29 cellular contexts compared by ENCODE assay signal in the genomic region with DNA sequence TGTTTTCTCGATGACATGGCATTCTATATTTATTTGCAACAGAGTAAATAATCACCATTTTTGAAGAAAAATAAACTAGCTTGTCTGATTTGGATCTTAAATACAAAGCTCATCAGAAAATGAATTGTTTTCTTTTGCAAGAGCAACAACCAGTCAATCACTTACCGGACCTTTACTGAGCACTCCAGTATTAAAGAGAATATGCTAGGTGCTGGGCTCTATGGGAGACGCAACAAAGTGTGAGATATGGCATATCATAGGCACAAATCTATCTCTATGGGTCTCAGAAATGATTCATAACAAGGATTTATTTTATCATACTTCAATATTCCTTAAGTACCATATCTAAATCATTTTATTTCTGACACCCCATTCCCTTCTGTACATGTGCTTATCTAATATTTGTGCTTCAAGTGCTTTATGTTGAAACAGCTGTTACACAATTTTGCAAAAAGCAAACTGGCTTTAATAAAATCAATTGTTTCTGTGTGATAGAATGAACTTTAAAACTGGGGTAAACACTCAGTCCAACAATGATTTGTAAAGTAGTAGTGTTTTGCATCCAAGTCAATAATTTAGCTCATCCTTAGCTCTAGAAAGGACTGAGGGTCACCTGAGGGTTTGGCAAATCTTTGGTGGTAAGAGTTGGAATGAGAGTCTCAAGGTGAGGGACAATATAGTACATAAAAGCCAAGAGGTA.
"Had no signal": no experiment of that assay in that cellular context is flagged by ENCODE, and none has a peak within 500 bp of the region (broad histone marks: within the 10 kb centered on the region; RNA-seq: fewer than 3 reads in every experiment).

No MANE protein-coding gene starts in this region.

- H3K79me2 ChIP-seq: hepatocyte had no signal

- H3K27me3 Mint-ChIP-seq: naive B cell; progenitor cell of endocrine pancreas; stimulated activated naive B cell treated with anti-CD40 and anti-IgM and Interleukin-4, amounts not matched to agents 10 μg/mL and 1 μg/mL and 100 μg/mL, for 72 hours had no signal

- H3K9me3 ChIP-seq: lower lobe of right lung, neutrophil, right atrium auricular region, stomach, testis, thyroid gland, transverse colon, upper lobe of left lung had no signal

- H3K36me3 Mint-ChIP-seq: mesothelial cell of epicardium; naive B cell; natural killer cell; neural progenitor cell; stimulated activated naive B cell treated with anti-CD40 and anti-IgM and Interleukin-4, amounts not matched to agents 10 μg/mL and 1 μg/mL and 100 μg/mL, for 72 hours had no signal

- ATAC-seq: left ventricle myocardium superior; lower lobe of right lung; natural killer cell; sciatic nerve; stimulated activated naive B cell treated with anti-CD40 and anti-IgM and Interleukin-4, amounts not matched to agents 10 μg/mL and 1 μg/mL and 100 μg/mL, for 72 hours; stimulated activated naive CD8-positive, alpha-beta T cell treated with anti-CD3 and anti-CD28 coated beads, Interleukin-15, Interleukin-2, amounts not matched to agents 100 U/mL and 50 U/mL, for 24 hours had no signal

- H3K9ac ChIP-seq: neural progenitor cell had no signal

- DNase-seq: islet precursor cell; left ventricle myocardium superior; lower lobe of right lung; mammary epithelial cell; mesendoderm; naive B cell; natural killer cell; nephron progenitor cell; occipital lobe; stimulated activated CD4-positive, alpha-beta T cell treated with anti-CD3 and anti-CD28 coated beads, Interleukin-12 subunit alpha, Interleukin-12 subunit beta, amount 100 ng/mL, for 4 hours; stimulated activated CD4-positive, alpha-beta T cell treated with anti-CD3 and anti-CD28 coated beads, Interleukin-15, amount 100 ng/mL, for 24 hours; stimulated activated CD4-positive, alpha-beta T cell treated with anti-CD3 and anti-CD28 coated beads, Interleukin-2, amount 100 ng/mL, for 24 hours; stimulated activated CD4-positive, alpha-beta T cell treated with anti-CD3 and anti-CD28 coated beads, Interleukin-4, amount 100 ng/mL, for 1 hour; stimulated activated naive B cell treated with anti-CD40 and anti-IgM and Interleukin-4, amounts not matched to agents 10 μg/mL and 1 μg/mL and 100 μg/mL, for 72 hours; stimulated activated naive CD8-positive, alpha-beta T cell treated with anti-CD3 and anti-CD28 coated beads, Interleukin-15, Interleukin-2, amounts not matched to agents 100 U/mL and 50 U/mL, for 24 hours; stomach; testis; thyroid gland; transverse colon; upper lobe of left lung had no signal

- H3K27me3 ChIP-seq: hepatocyte, neural progenitor cell, neutrophil, right atrium auricular region, stomach, testis, thyroid gland, transverse colon, upper lobe of left lung had no signal

- H3K27ac ChIP-seq: hepatocyte, lower lobe of right lung, neural progenitor cell, neutrophil, right atrium auricular region, skin epidermis, stomach, testis, thyroid gland, transverse colon, upper lobe of left lung had no signal

- H3K4me1 ChIP-seq: lower lobe of right lung, neural progenitor cell, right atrium auricular region, stomach, testis, thyroid gland, transverse colon, upper lobe of left lung had no signal

- H2AFZ ChIP-seq: hepatocyte, neural progenitor cell had no signal

- H3K4me3 ChIP-seq: hepatocyte, lower lobe of right lung, neural progenitor cell, right atrium auricular region, skin epidermis, stomach, testis, thyroid gland, transverse colon, upper lobe of left lung had no signal

- FAIRE-seq: urothelium cell line had no signal

- H3K4me2 ChIP-seq: hepatocyte, neural progenitor cell had no signal

- H3K4me3 Mint-ChIP-seq: mesothelial cell of epicardium; naive B cell; natural killer cell; nephron progenitor cell; neural progenitor cell; stimulated activated naive B cell treated with anti-CD40 and anti-IgM and Interleukin-4, amounts not matched to agents 10 μg/mL and 1 μg/mL and 100 μg/mL, for 72 hours had no signal

- H3K9me3 Mint-ChIP-seq: neural progenitor cell; stimulated activated naive B cell treated with anti-CD40 and anti-IgM and Interleukin-4, amounts not matched to agents 10 μg/mL and 1 μg/mL and 100 μg/mL, for 72 hours had no signal

- H3K4me1 Mint-ChIP-seq: natural killer cell, neural progenitor cell had no signal

- H3K36me3 ChIP-seq: lower lobe of right lung, neural progenitor cell, neutrophil, right atrium auricular region, stomach, thyroid gland, transverse colon, upper lobe of left lung had no signal

- H3K27ac Mint-ChIP-seq: mesothelial cell of epicardium; naive B cell; natural killer cell; nephron progenitor cell; neural progenitor cell; progenitor cell of endocrine pancreas; stimulated activated naive B cell treated with anti-CD40 and anti-IgM and Interleukin-4, amounts not matched to agents 10 μg/mL and 1 μg/mL and 100 μg/mL, for 72 hours had no signal
